11 cellular contexts compared by ENCODE assay signal in genomic region chr10:113073549-113074189, GRCh38.
DNase-seq lines count a peak whose midpoint lies in the region; ATAC-seq, FAIRE-seq and TF ChIP-seq lines count a peak whose summit lies in the region.
"Had no signal": no experiment of that assay in that cellular context is flagged by ENCODE, and none has a peak within 500 bp of the region (broad histone marks: within the 10 kb centered on the region; RNA-seq: fewer than 3 reads in every experiment).

No MANE protein-coding gene starts in this region.

- H3K27ac Mint-ChIP-seq in activated CD8-positive, alpha-beta T cell treated with anti-CD3 and anti-CD28 coated beads, Interleukin-2, amount 10 ng/mL, durations not matched to agents 7 days and 5 days: no peak overlapping the region

- intact Hi-C loops in pancreas (cut with DNase I): no loop called here

- DNase-seq in Daoy (ENCODE audit: low read depth): peak; percentile 95
- peak; percentile 33 for DNase-seq in SK-N-DZ (ENCODE audit: low spot score)
- peak in 4 of 6 donors; percentile 30 to 40 (median 36) for DNase-seq in pancreas
- DNase-seq in NCI-H1092 treated with DMSO at 0.1 percent for 48 hours (lab: John Stamatoyannopoulos, UW): no peak
- DNase-seq in NCI-H510A treated with DMSO at 0.1 percent for 48 hours (lab: John Stamatoyannopoulos, UW): no peak
- no peak for DNase-seq in pons (ENCODE audit: low spot score)
- DNase-seq in activated CD8-positive, alpha-beta T cell treated with anti-CD3 and anti-CD28 coated beads, Interleukin-2, amount 10 ng/mL, durations not matched to agents 7 days and 5 days: no peak

- WGBS in gastroesophageal sphincter (ENCODE audit: low coverage in 1 of 2), 2 donors: 37 to 43% methylated on average over 3 to 18 of the region's 23 CpGs
- WGBS in pancreas, 2 donors: 84 to 90% methylated on average over 23 of the region's 23 CpGs

- H3K4me1 ChIP-seq in gastroesophageal sphincter (peaks cover 0 to 62% (median 8%) of the 10 kb centered on the region in 3 donors), pancreas (peaks cover 0 to 10% (median 10%) of the 10 kb centered on the region in 3 donors)

- H3K36me3 ChIP-seq in gastroesophageal sphincter (peaks cover 0 to 9% of the 10 kb centered on the region in 2 donors), pancreas (no peaks in the 10 kb centered on the region)

- H3K9me3 Mint-ChIP-seq in activated CD8-positive, alpha-beta T cell treated with anti-CD3 and anti-CD28 coated beads, Interleukin-2, amount 10 ng/mL, durations not matched to agents 7 days and 5 days (ENCODE audit: insufficient read depth): no peaks in the 10 kb centered on the region
- H3K9me3 Mint-ChIP-seq: IgD-negative memory B cell had no signal

- no peak overlapping the region for H3K4me3 ChIP-seq in gastroesophageal sphincter
- H3K4me3 ChIP-seq in pancreas: no peak overlapping the region

- POLR2A ChIA-PET in activated CD8-positive, alpha-beta T cell treated with anti-CD3 and anti-CD28 coated beads, Interleukin-2, amount 10 ng/mL, durations not matched to agents 7 days and 5 days (lab: Charles Lee): no interaction called here

- H3K27ac ChIP-seq in gastroesophageal sphincter (peak overlapping the region in 3 of 4 donors; percentile 59 to 76 (median 75)), pancreas (peak overlapping the region in 2 of 4 donors; percentile 16 to 19)

- no peaks in the 10 kb centered on the region for H3K36me3 Mint-ChIP-seq in activated CD8-positive, alpha-beta T cell treated with anti-CD3 and anti-CD28 coated beads, Interleukin-2, amount 10 ng/mL, durations not matched to agents 7 days and 5 days (ENCODE audit: low read depth)
- H3K36me3 Mint-ChIP-seq: IgD-negative memory B cell had no signal

- no peak for TF ChIP-seq EP300 in gastroesophageal sphincter (IDR thresholded peaks at IDR 0.05)

- FAIRE-seq in pancreas (lab: Jason Lieb, UNC): no peak
- FAIRE-seq: G401.6, islet of Langerhans had no signal

- H3K4me1 Mint-ChIP-seq in activated CD8-positive, alpha-beta T cell treated with anti-CD3 and anti-CD28 coated beads, Interleukin-2, amount 10 ng/mL, durations not matched to agents 7 days and 5 days (ENCODE audit: low read depth): no peaks in the 10 kb centered on the region
- H3K4me1 Mint-ChIP-seq: IgD-negative memory B cell had no signal

- H3K27me3 ChIP-seq in gastroesophageal sphincter (no peaks in the 10 kb centered on the region), pancreas (no peaks in the 10 kb centered on the region)

- TF ChIP-seq CTCF in gastroesophageal sphincter (IDR thresholded peaks at IDR 0.05) (no peak), pancreas (IDR thresholded peaks at IDR 0.05) (no peak)

- H3K27me3 Mint-ChIP-seq in activated CD8-positive, alpha-beta T cell treated with anti-CD3 and anti-CD28 coated beads, Interleukin-2, amount 10 ng/mL, durations not matched to agents 7 days and 5 days (ENCODE audit: low read depth): peaks cover 6% of the 10 kb centered on the region

- ATAC-seq in gastroesophageal sphincter (peak; percentile 90), pancreas (peak; percentile 36 to 74 (median 52))
- ATAC-seq in activated CD8-positive, alpha-beta T cell treated with anti-CD3 and anti-CD28 coated beads, Interleukin-2, amount 10 ng/mL, durations not matched to agents 7 days and 5 days: no peak

- no peak overlapping the region for H3K4me3 Mint-ChIP-seq in activated CD8-positive, alpha-beta T cell treated with anti-CD3 and anti-CD28 coated beads, Interleukin-2, amount 10 ng/mL, durations not matched to agents 7 days and 5 days
- H3K4me3 Mint-ChIP-seq: IgD-negative memory B cell had no signal

- TF ChIP-seq POLR2A in gastroesophageal sphincter (IDR thresholded peaks at IDR 0.05): no peak

- H3K9me3 ChIP-seq in gastroesophageal sphincter (no peaks in the 10 kb centered on the region), pancreas (no peaks in the 10 kb centered on the region)

- CTCF ChIA-PET in activated CD8-positive, alpha-beta T cell treated with anti-CD3 and anti-CD28 coated beads, Interleukin-2, amount 10 ng/mL, durations not matched to agents 7 days and 5 days (lab: Charles Lee): no interaction called here

Comparison
In these comparisons a context has a peak if more than half of its experiments do, and no peak if none do; other contexts are left out.
1. DNase-seq: peak in Daoy (single experiment), SK-N-DZ (single experiment) and pancreas (4 of 6); none in NCI-H1092 treated with DMSO at 0.1 percent for 48 hours (single experiment), NCI-H510A treated with DMSO at 0.1 percent for 48 hours (single experiment), pons (single experiment) and activated CD8-positive, alpha-beta T cell treated with anti-CD3 and anti-CD28 coated beads, Interleukin-2, amount 10 ng/mL, durations not matched to agents 7 days and 5 days (single experiment).